ENCODE assay signal across 17 cellular contexts in the genomic region with DNA sequence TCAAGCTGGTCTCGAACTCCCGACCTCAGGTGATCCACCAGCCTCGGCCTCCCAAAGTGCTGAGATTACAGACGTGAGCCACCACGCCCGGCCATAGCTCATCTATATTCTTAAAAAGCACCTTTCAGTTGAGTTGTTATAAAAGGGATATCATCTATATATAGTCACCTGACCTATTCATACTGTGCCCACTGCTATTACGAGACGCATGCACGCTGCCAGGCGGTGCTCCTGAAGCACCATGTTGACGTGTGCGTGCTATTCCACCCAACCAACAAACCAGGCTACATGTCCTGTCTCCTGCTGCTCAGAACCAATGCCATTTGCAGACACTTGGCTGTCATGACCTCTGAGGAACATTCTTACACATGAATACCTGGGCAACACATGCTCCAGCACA. TPM values are rescaled to one million over a fixed set of nuclear protein-coding genes. Genes with fewer than 3 reads are reported as not detected.
A peak's percentile ranks its signal among the peaks of the same experiment; 100 is the strongest.
DNase-seq lines count a peak whose midpoint lies in the region; ATAC-seq and TF ChIP-seq lines count a peak whose summit lies in the region.
"Had no signal": no experiment of that assay in that cellular context is flagged by ENCODE, and none has a peak within 500 bp of the region (broad histone marks: within the 10 kb centered on the region; RNA-seq: fewer than 3 reads in every experiment).

No MANE protein-coding gene starts in this region.

- peaks cover 99% of the 10 kb centered on the region for H3K79me2 ChIP-seq in mammary epithelial cell (ENCODE audit: insufficient read depth, low read length)

- no peaks in the 10 kb centered on the region for H3K9me3 Mint-ChIP-seq in MCF 10A (ENCODE audit: unreplicated experiment)
- H3K9me3 Mint-ChIP-seq in activated CD8-positive, alpha-beta T cell treated with anti-CD3 and anti-CD28 coated beads, Interleukin-2, amount 10 ng/mL, durations not matched to agents 7 days and 5 days (ENCODE audit: insufficient read depth) = no peaks in the 10 kb centered on the region

- BruUV-seq in MCF 10A (replicated peaks; lab: Mats Ljungman, UMichigan) (no TSS peak), mammary epithelial cell (replicated peaks; lab: Mats Ljungman, UMichigan) (no TSS peak)

- no peak for TF ChIP-seq CTCF in MCF 10A (IDR thresholded peaks at IDR 0.05; ENCODE audit: unreplicated experiment)
- no peak for TF ChIP-seq CTCF in mammary epithelial cell (conservative IDR thresholded peaks at IDR 0.05 in 1 of 2, IDR thresholded peaks at IDR 0.05 in 1 of 2; ENCODE audit: extremely low read depth in 1 of 2, insufficient read depth in 1 of 2, low read depth in 1 of 2, low read length in 2 of 2)
- TF ChIP-seq CTCF in coronary artery (IDR thresholded peaks at IDR 0.05) = no peak
- TF ChIP-seq CTCF in sigmoid colon (IDR thresholded peaks at IDR 0.05) = no peak
- no peak for TF ChIP-seq CTCF in vagina (IDR thresholded peaks at IDR 0.05)

- DNase-seq in MCF 10A (ENCODE audit: unreplicated experiment) = no peak
- DNase-seq in mammary epithelial cell = no peak
- no peak for DNase-seq in coronary artery (ENCODE audit: low spot score)
- peak; percentile 28 for DNase-seq in sigmoid colon
- DNase-seq in vagina (ENCODE audit: extremely low spot score in 2 of 2) = no peak
- no peak for DNase-seq in activated CD8-positive, alpha-beta T cell treated with anti-CD3 and anti-CD28 coated beads, Interleukin-2, amount 10 ng/mL, durations not matched to agents 7 days and 5 days
- DNase-seq: H7, MM.1S, NCI-H1105, NCI-H1694 treated with DMSO at 0.1 percent for 48 hours, NCI-H446, NCI-H774, SIG-M5 had no signal

- POLR2A ChIA-PET in MCF 10A (lab: Yijun Ruan, JAX) = no interaction called here
- POLR2A ChIA-PET in activated CD8-positive, alpha-beta T cell treated with anti-CD3 and anti-CD28 coated beads, Interleukin-2, amount 10 ng/mL, durations not matched to agents 7 days and 5 days (lab: Charles Lee) = no interaction called here

- WGBS in mammary epithelial cell (ENCODE audit: low coverage, missing lambda C conversion rate) = 96% methylated on average over 12 of the region's 12 CpGs
- 93 to 97% methylated on average over 12 of the region's 12 CpGs for WGBS in sigmoid colon, 2 donors

- TF ChIP-seq EP300 in sigmoid colon (IDR thresholded peaks at IDR 0.05) = no peak

- H2AFZ ChIP-seq in mammary epithelial cell (ENCODE audit: low read depth, low read length) = no peak overlapping the region

- no peak overlapping the region for H3K9ac ChIP-seq in mammary epithelial cell (ENCODE audit: insufficient read depth, low read length)

- no peaks in the 10 kb centered on the region for H3K9me3 ChIP-seq in mammary epithelial cell (replicated peaks; ENCODE audit: insufficient read depth, low read length)
- no peaks in the 10 kb centered on the region for H3K9me3 ChIP-seq in sigmoid colon
- no peaks in the 10 kb centered on the region for H3K9me3 ChIP-seq in vagina

- H3K27me3 Mint-ChIP-seq in MCF 10A (ENCODE audit: insufficient read depth, unreplicated experiment) = no peaks in the 10 kb centered on the region
- no peaks in the 10 kb centered on the region for H3K27me3 Mint-ChIP-seq in activated CD8-positive, alpha-beta T cell treated with anti-CD3 and anti-CD28 coated beads, Interleukin-2, amount 10 ng/mL, durations not matched to agents 7 days and 5 days (ENCODE audit: low read depth)

- no peak overlapping the region for H3K4me2 ChIP-seq in mammary epithelial cell (ENCODE audit: insufficient read depth, low read depth, low read length)

- H3K27me3 ChIP-seq in mammary epithelial cell (ENCODE audit: insufficient read depth, low read length) (no peaks in the 10 kb centered on the region), sigmoid colon (no peaks in the 10 kb centered on the region), vagina (no peaks in the 10 kb centered on the region)

- in situ Hi-C loops in mammary epithelial cell (cut with MboI; ENCODE audit: low sequenced_read_pairs in 2 of 2) = no loop called here

- no peak overlapping the region for H3K4me3 Mint-ChIP-seq in MCF 10A (ENCODE audit: unreplicated experiment)
- no peak overlapping the region for H3K4me3 Mint-ChIP-seq in activated CD8-positive, alpha-beta T cell treated with anti-CD3 and anti-CD28 coated beads, Interleukin-2, amount 10 ng/mL, durations not matched to agents 7 days and 5 days

- H4K20me1 ChIP-seq in mammary epithelial cell (ENCODE audit: insufficient read depth, low read length) = no peaks in the 10 kb centered on the region

- H3K27ac ChIP-seq in mammary epithelial cell (ENCODE audit: insufficient read depth, low read depth, low read length) (no peak overlapping the region), coronary artery (peak overlapping the region; percentile 61 to 85), sigmoid colon (peak overlapping the region in 2 of 4 donors; percentile 66 to 78), vagina (peak overlapping the region; percentile 74)
- H3K27ac ChIP-seq: 22Rv1 had no signal

- CTCF ChIA-PET in MCF 10A (lab: Yijun Ruan, JAX) = no interaction called here
- CTCF ChIA-PET in mammary epithelial cell (lab: Charles Lee; ENCODE audit: low non-redundant PET) = no interaction called here
- CTCF ChIA-PET in activated CD8-positive, alpha-beta T cell treated with anti-CD3 and anti-CD28 coated beads, Interleukin-2, amount 10 ng/mL, durations not matched to agents 7 days and 5 days (lab: Charles Lee) = no interaction called here

- H3K4me3 ChIP-seq in mammary epithelial cell (replicated peaks in 1 of 3; ENCODE audit: insufficient read depth in 1 of 3, low read depth in 2 of 3, low read length in 3 of 3) = no peak overlapping the region
- no peak overlapping the region for H3K4me3 ChIP-seq in coronary artery
- no peak overlapping the region for H3K4me3 ChIP-seq in sigmoid colon
- no peak overlapping the region for H3K4me3 ChIP-seq in vagina

- peaks cover 19% of the 10 kb centered on the region for H3K4me1 Mint-ChIP-seq in MCF 10A (ENCODE audit: insufficient read depth, unreplicated experiment)
- no peaks in the 10 kb centered on the region for H3K4me1 Mint-ChIP-seq in activated CD8-positive, alpha-beta T cell treated with anti-CD3 and anti-CD28 coated beads, Interleukin-2, amount 10 ng/mL, durations not matched to agents 7 days and 5 days (ENCODE audit: low read depth)

- no peak for ATAC-seq in HG03025 (IDR thresholded peaks at IDR 0.05; ENCODE audit: low FRiP score, unreplicated experiment)
- ATAC-seq in GM18505 (IDR thresholded peaks at IDR 0.05; ENCODE audit: unreplicated experiment) = no peak
- ATAC-seq in activated CD8-positive, alpha-beta T cell treated with anti-CD3 and anti-CD28 coated beads, Interleukin-2, amount 10 ng/mL, durations not matched to agents 7 days and 5 days = no peak
- ATAC-seq: HepG2 had no signal

- H3K4me1 ChIP-seq in mammary epithelial cell (ENCODE audit: insufficient read depth, low read length) (peaks cover 30% of the 10 kb centered on the region), sigmoid colon (peaks cover 0 to 80% (median 53%) of the 10 kb centered on the region in 4 donors), vagina (peaks cover 69% of the 10 kb centered on the region)

- peak overlapping the region; percentile 85 for H3K27ac Mint-ChIP-seq in MCF 10A (ENCODE audit: low read depth, unreplicated experiment)
- no peak overlapping the region for H3K27ac Mint-ChIP-seq in activated CD8-positive, alpha-beta T cell treated with anti-CD3 and anti-CD28 coated beads, Interleukin-2, amount 10 ng/mL, durations not matched to agents 7 days and 5 days

- TF ChIP-seq POLR2A in sigmoid colon (IDR thresholded peaks at IDR 0.05) = no peak
- TF ChIP-seq POLR2A in vagina (IDR thresholded peaks at IDR 0.05) = no peak
- no peak for TF ChIP-seq POLR2A in GM18505 (IDR thresholded peaks at IDR 0.05; ENCODE audit: borderline replicate concordance, extremely low read depth, insufficient read depth, insufficient read length)

- H3K36me3 Mint-ChIP-seq in MCF 10A (ENCODE audit: insufficient read depth, unreplicated experiment) = peaks cover 11% of the 10 kb centered on the region
- no peaks in the 10 kb centered on the region for H3K36me3 Mint-ChIP-seq in activated CD8-positive, alpha-beta T cell treated with anti-CD3 and anti-CD28 coated beads, Interleukin-2, amount 10 ng/mL, durations not matched to agents 7 days and 5 days (ENCODE audit: low read depth)

- intact Hi-C loops in MCF 10A (cut with micrococcal nuclease) (no loop called here), mammary epithelial cell (cut with micrococcal nuclease) (no loop called here), sigmoid colon (cut with DNase I) (no loop called here), vagina (cut with DNase I) (no loop called here)

- H3K36me3 ChIP-seq in mammary epithelial cell (ENCODE audit: insufficient read depth, low read length) (peaks cover under 1% of the 10 kb centered on the region), sigmoid colon (no peaks in the 10 kb centered on the region), vagina (no peaks in the 10 kb centered on the region)

- dilution Hi-C loops in mammary epithelial cell (cut with HindIII; ENCODE audit: low sequenced_read_pairs) = no loop called here

RNA-seq across cellular contexts. Expression of a gene that starts 17.6 kb away (rescaled TPM):
- total RNA-seq in MCF 10A (2022) = 85.7 and 99.1 TPM in 2 replicates
- total RNA-seq in mammary epithelial cell = 100 to 1,000 TPM; 128 to 158 TPM
- 73.3 TPM for polyA plus RNA-seq in mammary epithelial cell
- 292 TPM for polyA minus RNA-seq in mammary epithelial cell
- 10 to 100 TPM; 69.8 to 99.6 (median 77.2) TPM for total RNA-seq in sigmoid colon
- polyA plus RNA-seq in sigmoid colon = 10 to 100 TPM; 45.0 to 66.4 (median 56.6) TPM
- total RNA-seq in vagina = 101 TPM
- 1 to 10 TPM; 8.8 to 9.3 TPM for total RNA-seq in activated CD8-positive, alpha-beta T cell treated with anti-CD3 and anti-CD28 coated beads, Interleukin-2, amount 10 ng/mL, durations not matched to agents 7 days and 5 days
